In the genomic region with DNA sequence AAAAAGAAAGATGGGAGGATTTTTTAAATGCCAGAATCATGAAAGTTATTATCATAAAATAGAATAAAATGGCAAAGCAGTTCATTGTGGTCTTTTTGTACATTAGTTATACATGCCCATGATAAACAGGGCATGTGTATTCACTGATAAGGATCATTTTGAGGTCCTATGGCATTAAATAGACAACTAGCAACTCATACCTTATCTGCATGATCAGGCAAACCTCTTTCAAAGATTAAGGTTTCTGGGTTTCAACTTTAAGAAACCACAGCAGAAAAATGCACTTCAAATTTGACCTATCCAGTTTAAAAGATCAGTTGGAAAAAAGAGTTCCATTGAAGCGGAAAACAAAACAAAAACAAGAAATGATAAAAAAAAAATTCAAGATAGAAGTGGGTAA, we compare ENCODE assay signal across 24 cellular contexts. TPM values are rescaled to one million over a fixed set of nuclear protein-coding genes. Genes with fewer than 3 reads are reported as not detected.
DNase-seq lines count a peak whose midpoint lies in the region; ATAC-seq and TF ChIP-seq lines count a peak whose summit lies in the region.
"Had no signal": no experiment of that assay in that cellular context is flagged by ENCODE, and none has a peak within 500 bp of the region (broad histone marks: within the 10 kb centered on the region; RNA-seq: fewer than 3 reads in every experiment).

No MANE protein-coding gene starts in this region.

- H3K36me3 ChIP-seq in Loucy (ENCODE audit: insufficient read depth, low read length) (no peaks in the 10 kb centered on the region), neural progenitor cell (no peaks in the 10 kb centered on the region)
- H3K36me3 ChIP-seq: BE2C; BLaER1 treated with 17β-estradiol and CSF1 and Interleukin-3, amounts not matched to agents 10 nM and 100 nM had no signal

- peaks cover 21% of the 10 kb centered on the region for H3K9me3 ChIP-seq in Loucy (ENCODE audit: insufficient read depth, low read depth, low read length)
- no peaks in the 10 kb centered on the region for H3K9me3 ChIP-seq in neural progenitor cell (ENCODE audit: low read depth)
- H3K9me3 ChIP-seq: A549 had no signal

- peaks cover 12% of the 10 kb centered on the region for H3K9me3 Mint-ChIP-seq in neural progenitor cell
- H3K9me3 Mint-ChIP-seq: CD4-positive, alpha-beta T cell had no signal

- no peak overlapping the region for H3K4me3 ChIP-seq in Jurkat, Clone E6-1 (ENCODE audit: low read length)
- H3K4me3 ChIP-seq in Loucy (ENCODE audit: low read length, poor library complexity, severe bottlenecking), result peak overlapping the region; percentile 30
- no peak overlapping the region for H3K4me3 ChIP-seq in neural progenitor cell
- H3K4me3 ChIP-seq: A549; BLaER1 treated with 17β-estradiol and CSF1 and Interleukin-3, amounts not matched to agents 10 nM and 100 nM; GM12878; GM23338 had no signal

- DNase-seq in Jurkat, Clone E6-1 (ENCODE audit: low read depth, low spot score), result peak; percentile 34
- DNase-seq in amniotic epithelial cell (ENCODE audit: low read depth), result peak; percentile 16
- DNase-seq in neural progenitor cell (ENCODE audit: low spot score), result no peak
- no peak for DNase-seq in NCI-H2227 (lab: John Stamatoyannopoulos, UW; ENCODE audit: unreplicated experiment)
- DNase-seq: 8988T; ACHN; AML-193; BE2C; CD4-positive, alpha-beta T cell; CD8-positive, alpha-beta memory T cell; DMS 273 treated with DMSO at 0.1 percent for 48 hours; DMS79; EL; GDM1; H9 had no signal

- peaks cover 7% of the 10 kb centered on the region for H3K4me1 ChIP-seq in Loucy (ENCODE audit: insufficient read depth, low read length, poor library complexity, severe bottlenecking)
- H3K4me1 ChIP-seq in neural progenitor cell, result no peaks in the 10 kb centered on the region
- H3K4me1 ChIP-seq: BE2C; BLaER1 treated with 17β-estradiol and CSF1 and Interleukin-3, amounts not matched to agents 10 nM and 100 nM had no signal

- no peaks in the 10 kb centered on the region for H3K27me3 ChIP-seq in Loucy (ENCODE audit: insufficient read depth, low read length, poor library complexity, severe bottlenecking)
- H3K27me3 ChIP-seq in neural progenitor cell, result no peaks in the 10 kb centered on the region
- H3K27me3 ChIP-seq: BE2C; BLaER1 treated with 17β-estradiol and CSF1 and Interleukin-3, amounts not matched to agents 10 nM and 100 nM had no signal

- TF ChIP-seq CTCF in Loucy (conservative IDR thresholded peaks at IDR 0.05; ENCODE audit: low read length) (no peak), neural progenitor cell (IDR thresholded peaks at IDR 0.05) (no peak)

- peaks cover 2% of the 10 kb centered on the region for H3K27me3 Mint-ChIP-seq in neural progenitor cell (ENCODE audit: insufficient read depth, low read depth)
- H3K27me3 Mint-ChIP-seq: CD4-positive, alpha-beta T cell had no signal

- H3K79me2 ChIP-seq in Loucy (ENCODE audit: insufficient read depth, low read length), result no peaks in the 10 kb centered on the region
- no peaks in the 10 kb centered on the region for H3K79me2 ChIP-seq in neural progenitor cell (ENCODE audit: low read depth)

- peak overlapping the region; percentile 54 for H3K4me2 ChIP-seq in Loucy (ENCODE audit: low read depth, low read length, poor library complexity, severe bottlenecking)
- no peak overlapping the region for H3K4me2 ChIP-seq in neural progenitor cell
- H3K4me2 ChIP-seq: A549; BLaER1 treated with 17β-estradiol and CSF1 and Interleukin-3, amounts not matched to agents 10 nM and 100 nM; GM23338 had no signal

- peaks cover 3% of the 10 kb centered on the region; the same call in 1 of the 2 replicates for H3F3A ChIP-seq in Loucy (ENCODE audit: low read depth)
- H3F3A ChIP-seq in neural progenitor cell (ENCODE audit: low read depth), result no peaks in the 10 kb centered on the region

- H3K9ac ChIP-seq in Loucy (ENCODE audit: low read depth, low read length, poor library complexity, severe bottlenecking) (no peak overlapping the region), neural progenitor cell (no peak overlapping the region)
- H3K9ac ChIP-seq: BLaER1 treated with 17β-estradiol and CSF1 and Interleukin-3, amounts not matched to agents 10 nM and 100 nM had no signal

- no peaks in the 10 kb centered on the region for H3K9me2 ChIP-seq in Loucy (replicated peaks; ENCODE audit: low read depth, low read length)

- no peak overlapping the region for H3K27ac ChIP-seq in neural progenitor cell
- H3K27ac ChIP-seq: A549; BLaER1 treated with 17β-estradiol and CSF1 and Interleukin-3, amounts not matched to agents 10 nM and 100 nM had no signal

- ATAC-seq in GM21576 (IDR thresholded peaks at IDR 0.05; ENCODE audit: unreplicated experiment) (no peak), GM21515 (IDR thresholded peaks at IDR 0.05; ENCODE audit: unreplicated experiment) (no peak)
- ATAC-seq: A549, GM12878, GM23338, HCT116 had no signal

- H3K4me1 Mint-ChIP-seq in neural progenitor cell, result no peaks in the 10 kb centered on the region
- H3K4me1 Mint-ChIP-seq: CD14-positive monocyte; CD8-positive, alpha-beta memory T cell; GM23338; H9 had no signal

- no peak overlapping the region for H2AFZ ChIP-seq in Loucy (ENCODE audit: low read length)
- no peak overlapping the region for H2AFZ ChIP-seq in neural progenitor cell (replicated peaks)
- H2AFZ ChIP-seq: GM23338 had no signal

- H3K36me3 Mint-ChIP-seq in neural progenitor cell, result peaks cover 33% of the 10 kb centered on the region
- H3K36me3 Mint-ChIP-seq: CD14-positive monocyte had no signal

- peak overlapping the region; percentile 54 for H3K4me3 Mint-ChIP-seq in neural progenitor cell
- H3K4me3 Mint-ChIP-seq: CD14-positive monocyte; CD4-positive, alpha-beta T cell; CD8-positive, alpha-beta memory T cell; GM23338; H9 had no signal

- H4K20me1 ChIP-seq in Loucy (ENCODE audit: insufficient read depth, low read length, poor library complexity, severe bottlenecking), result no peaks in the 10 kb centered on the region
- no peaks in the 10 kb centered on the region for H4K20me1 ChIP-seq in neural progenitor cell (ENCODE audit: low read depth)
- H4K20me1 ChIP-seq: BLaER1 treated with 17β-estradiol and CSF1 and Interleukin-3, amounts not matched to agents 10 nM and 100 nM had no signal

- no peak overlapping the region for H3K27ac Mint-ChIP-seq in neural progenitor cell
- H3K27ac Mint-ChIP-seq: CD14-positive monocyte; CD4-positive, alpha-beta T cell; CD8-positive, alpha-beta memory T cell; GM23338; H9 had no signal

RNA-seq across cellular contexts. Expression of a gene that starts 22.8 kb away (rescaled TPM):
- 2.4 TPM for polyA plus RNA-seq in Jurkat, Clone E6-1 (2012; ENCODE audit: insufficient read depth, insufficient read length)
- total RNA-seq in neural progenitor cell (ENCODE audit: low replicate concordance), result 5.7 and 10.0 TPM in 2 replicates
- polyA plus RNA-seq: CD8-positive, alpha-beta memory T cell had no signal

Comparison
In these comparisons a context has a peak if more than half of its experiments do, and no peak if none do; other contexts are left out.
1. DNase-seq: peak in Jurkat, Clone E6-1 (single experiment) and amniotic epithelial cell (single experiment); none in neural progenitor cell (single experiment) and NCI-H2227 (single experiment).